Comparison of ENCODE assay signal across 8 cellular contexts in genomic region chrX:129523076-129524055, GRCh38. TPM values are rescaled to one million over a fixed set of nuclear protein-coding genes. Genes with fewer than 3 reads are reported as not detected.
A peak's percentile ranks its signal among the peaks of the same experiment; 100 is the strongest.
DNase-seq lines count a peak whose midpoint lies in the region; ATAC-seq, FAIRE-seq and TF ChIP-seq lines count a peak whose summit lies in the region.

A gene with protein sequence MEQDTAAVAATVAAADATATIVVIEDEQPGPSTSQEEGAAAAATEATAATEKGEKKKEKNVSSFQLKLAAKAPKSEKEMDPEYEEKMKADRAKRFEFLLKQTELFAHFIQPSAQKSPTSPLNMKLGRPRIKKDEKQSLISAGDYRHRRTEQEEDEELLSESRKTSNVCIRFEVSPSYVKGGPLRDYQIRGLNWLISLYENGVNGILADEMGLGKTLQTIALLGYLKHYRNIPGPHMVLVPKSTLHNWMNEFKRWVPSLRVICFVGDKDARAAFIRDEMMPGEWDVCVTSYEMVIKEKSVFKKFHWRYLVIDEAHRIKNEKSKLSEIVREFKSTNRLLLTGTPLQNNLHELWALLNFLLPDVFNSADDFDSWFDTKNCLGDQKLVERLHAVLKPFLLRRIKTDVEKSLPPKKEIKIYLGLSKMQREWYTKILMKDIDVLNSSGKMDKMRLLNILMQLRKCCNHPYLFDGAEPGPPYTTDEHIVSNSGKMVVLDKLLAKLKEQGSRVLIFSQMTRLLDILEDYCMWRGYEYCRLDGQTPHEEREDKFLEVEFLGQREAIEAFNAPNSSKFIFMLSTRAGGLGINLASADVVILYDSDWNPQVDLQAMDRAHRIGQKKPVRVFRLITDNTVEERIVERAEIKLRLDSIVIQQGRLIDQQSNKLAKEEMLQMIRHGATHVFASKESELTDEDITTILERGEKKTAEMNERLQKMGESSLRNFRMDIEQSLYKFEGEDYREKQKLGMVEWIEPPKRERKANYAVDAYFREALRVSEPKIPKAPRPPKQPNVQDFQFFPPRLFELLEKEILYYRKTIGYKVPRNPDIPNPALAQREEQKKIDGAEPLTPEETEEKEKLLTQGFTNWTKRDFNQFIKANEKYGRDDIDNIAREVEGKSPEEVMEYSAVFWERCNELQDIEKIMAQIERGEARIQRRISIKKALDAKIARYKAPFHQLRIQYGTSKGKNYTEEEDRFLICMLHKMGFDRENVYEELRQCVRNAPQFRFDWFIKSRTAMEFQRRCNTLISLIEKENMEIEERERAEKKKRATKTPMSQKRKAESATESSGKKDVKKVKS (minus strand): TSS chrX:129523490. CDS start chrX:129523370, 120 bp downstream.

- H3K4me1 ChIP-seq in RWPE2 (ENCODE audit: insufficient read depth, poor library complexity, severe bottlenecking): no peaks in the 10 kb centered on the region
- H3K4me1 ChIP-seq in small intestine (ENCODE audit: control insufficient read depth in 2 of 2, insufficient read depth in 1 of 2, low read depth in 1 of 2, low read length in 1 of 2): no peaks in the 10 kb centered on the region

- WGBS in small intestine, 3 donors: 4 to 43% (median 12%) methylated on average over 25 to 59 of the region's 59 CpGs

- no peaks in the 10 kb centered on the region for H3K9me3 ChIP-seq in RWPE2 (ENCODE audit: severe bottlenecking)
- H3K9me3 ChIP-seq in small intestine (ENCODE audit: control insufficient read depth, low read depth): no peaks in the 10 kb centered on the region

- H3K27me3 ChIP-seq in RWPE2 (ENCODE audit: insufficient read depth, poor library complexity, severe bottlenecking) (no peaks in the 10 kb centered on the region), small intestine (ENCODE audit: control insufficient read depth in 2 of 2, insufficient read depth in 2 of 2, low read length in 2 of 2) (no peaks in the 10 kb centered on the region)

- peaks cover 7% of the 10 kb centered on the region for H3K4me1 Mint-ChIP-seq in activated naive CD4-positive, alpha-beta T cell treated with anti-CD3 and anti-CD28 coated beads, Interleukin-2, amount 10 ng/mL, durations not matched to agents 7 days and 5 days

- H3K36me3 Mint-ChIP-seq in activated naive CD4-positive, alpha-beta T cell treated with anti-CD3 and anti-CD28 coated beads, Interleukin-2, amount 10 ng/mL, durations not matched to agents 7 days and 5 days: no peaks in the 10 kb centered on the region

- DNase-seq in activated naive CD4-positive, alpha-beta T cell treated with anti-CD3 and anti-CD28 coated beads, Interleukin-2, amount 10 ng/mL, durations not matched to agents 7 days and 5 days: no peak
- no peak for DNase-seq in activated naive CD4-positive, alpha-beta T cell treated with anti-CD3 and anti-CD28 coated beads, Interleukin-2, amount 50 U/mL, for 16 hours
- peak; percentile 26 for DNase-seq in RWPE2 (ENCODE audit: low spot score)
- peak; percentile 58 for DNase-seq in dermis blood vessel endothelial cell
- peak; percentile 7 for DNase-seq in kidney glomerular epithelial cell (lab: John Stamatoyannopoulos, UW)
- DNase-seq in small intestine: no peak
- DNase-seq in stimulated activated CD4-positive, alpha-beta T cell treated with anti-CD3 and anti-CD28 coated beads, Interleukin-4, amount 100 ng/mL, for 1 hour: no peak

- no peak for FAIRE-seq in small intestine (lab: Jason Lieb, UNC)

- H3K27me3 Mint-ChIP-seq in activated naive CD4-positive, alpha-beta T cell treated with anti-CD3 and anti-CD28 coated beads, Interleukin-2, amount 10 ng/mL, durations not matched to agents 7 days and 5 days: peaks cover 25% of the 10 kb centered on the region

- no peak for TF ChIP-seq CTCF in RWPE2 (IDR thresholded peaks at IDR 0.05; ENCODE audit: poor library complexity, severe bottlenecking)

- no peaks in the 10 kb centered on the region for H3K9me3 Mint-ChIP-seq in activated naive CD4-positive, alpha-beta T cell treated with anti-CD3 and anti-CD28 coated beads, Interleukin-2, amount 10 ng/mL, durations not matched to agents 7 days and 5 days

- ATAC-seq in RWPE2 (ENCODE audit: low read depth) (peak; percentile 47), HG03135 (IDR thresholded peaks at IDR 0.05; ENCODE audit: unreplicated experiment) (no peak)

- CTCF ChIA-PET in activated naive CD4-positive, alpha-beta T cell treated with anti-CD3 and anti-CD28 coated beads, Interleukin-2, amount 10 ng/mL, durations not matched to agents 7 days and 5 days (lab: Charles Lee): no interaction called here

- peak within 1 kb of the TSS; percentile 75 for H3K4me3 Mint-ChIP-seq in activated naive CD4-positive, alpha-beta T cell treated with anti-CD3 and anti-CD28 coated beads, Interleukin-2, amount 10 ng/mL, durations not matched to agents 7 days and 5 days

- H3K4me3 ChIP-seq in RWPE2 (ENCODE audit: severe bottlenecking) (peak within 1 kb of the TSS; percentile 64), small intestine (ENCODE audit: low read depth in 1 of 2, low read length in 2 of 2) (peak within 1 kb of the TSS; percentile 41 to 65)

- H3K36me3 ChIP-seq in RWPE2 (ENCODE audit: low read depth) (no peaks in the 10 kb centered on the region), small intestine (ENCODE audit: control insufficient read depth in 2 of 2, insufficient read depth in 2 of 2, low read length in 2 of 2) (no peaks in the 10 kb centered on the region)

- H3K27ac ChIP-seq in RWPE2 (ENCODE audit: poor library complexity, severe bottlenecking) (peak within 1 kb of the TSS; percentile 39), small intestine (ENCODE audit: low read depth in 1 of 2, low read length in 1 of 2) (peak within 1 kb of the TSS in 1 of 2 donors; percentile 72)

- no peak within 1 kb of the TSS for H3K27ac Mint-ChIP-seq in activated naive CD4-positive, alpha-beta T cell treated with anti-CD3 and anti-CD28 coated beads, Interleukin-2, amount 10 ng/mL, durations not matched to agents 7 days and 5 days

RNA-seq across cellular contexts. Expression of the gene that starts here (rescaled TPM):
- total RNA-seq in dermis blood vessel endothelial cell: 33.5 and 48.0 TPM in 2 replicates
- 1 to 10 TPM in 2 of 3 donors, under 1 TPM in 1; 0.67 to 7.8 (median 1.9) TPM for polyA plus RNA-seq in small intestine

Comparison
In these comparisons a context has a peak if more than half of its experiments do, and no peak if none do; other contexts are left out.
1. DNase-seq: peak in RWPE2 (single experiment), dermis blood vessel endothelial cell (single experiment) and kidney glomerular epithelial cell (single experiment); none in activated naive CD4-positive, alpha-beta T cell treated with anti-CD3 and anti-CD28 coated beads, Interleukin-2, amount 10 ng/mL, durations not matched to agents 7 days and 5 days (single experiment), activated naive CD4-positive, alpha-beta T cell treated with anti-CD3 and anti-CD28 coated beads, Interleukin-2, amount 50 U/mL, for 16 hours (single experiment), small intestine (single experiment) and stimulated activated CD4-positive, alpha-beta T cell treated with anti-CD3 and anti-CD28 coated beads, Interleukin-4, amount 100 ng/mL, for 1 hour (single experiment).